ENCODE assay signal across 13 cellular contexts in the genomic region with DNA sequence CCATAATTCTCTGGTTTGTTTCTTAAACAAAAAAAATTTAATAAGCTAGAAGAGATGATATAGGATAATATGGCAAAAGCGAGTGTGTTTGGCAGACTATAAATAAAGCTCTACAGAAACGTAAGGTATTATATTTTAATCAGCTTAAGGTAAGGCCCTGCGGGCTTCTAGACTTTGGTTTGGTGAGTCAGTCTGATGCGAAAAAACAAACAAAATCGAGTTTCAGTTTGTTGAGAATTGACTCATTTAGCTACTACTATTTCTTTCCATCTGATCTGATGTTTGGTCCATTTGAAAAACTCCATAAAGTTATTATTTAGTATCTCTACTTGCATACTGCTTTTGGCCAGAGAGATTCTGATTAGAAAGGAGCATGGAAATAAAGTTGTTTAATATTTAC.
DNase-seq lines count a peak whose midpoint lies in the region; ATAC-seq and TF ChIP-seq lines count a peak whose summit lies in the region.
"Had no signal": no experiment of that assay in that cellular context is flagged by ENCODE, and none has a peak within 500 bp of the region (broad histone marks: within the 10 kb centered on the region; RNA-seq: fewer than 3 reads in every experiment).

No MANE protein-coding gene starts in this region.

- H3K9me3 ChIP-seq in RWPE2 (ENCODE audit: severe bottlenecking): no peaks in the 10 kb centered on the region
- H3K9me3 ChIP-seq: thoracic aorta had no signal

- no peaks in the 10 kb centered on the region for H3K9me3 Mint-ChIP-seq in activated CD8-positive, alpha-beta memory T cell treated with anti-CD3 and anti-CD28 coated beads, Interleukin-2, amount 10 ng/mL, durations not matched to agents 7 days and 5 days (ENCODE audit: low read depth)
- H3K9me3 Mint-ChIP-seq: T-cell had no signal

- peaks cover 22% of the 10 kb centered on the region for H3K4me1 ChIP-seq in RWPE2 (ENCODE audit: insufficient read depth, poor library complexity, severe bottlenecking)

- TF ChIP-seq CTCF in RWPE2 (IDR thresholded peaks at IDR 0.05; ENCODE audit: poor library complexity, severe bottlenecking) (no peak), retinal pigment epithelial cell (conservative IDR thresholded peaks at IDR 0.05; ENCODE audit: low read depth, low read length) (no peak), omental fat pad (IDR thresholded peaks at IDR 0.05) (no peak)

- no peaks in the 10 kb centered on the region for H3K27me3 ChIP-seq in RWPE2 (ENCODE audit: insufficient read depth, poor library complexity, severe bottlenecking)

- H3K4me3 ChIP-seq in RWPE2 (ENCODE audit: severe bottlenecking): no peak overlapping the region
- no peak overlapping the region for H3K4me3 ChIP-seq in retinal pigment epithelial cell (ENCODE audit: low read length)
- H3K4me3 ChIP-seq: lung, thoracic aorta had no signal

- H3K27ac ChIP-seq in RWPE2 (ENCODE audit: poor library complexity, severe bottlenecking): peak overlapping the region; percentile 26
- H3K27ac ChIP-seq: thoracic aorta had no signal

- H3K36me3 Mint-ChIP-seq in activated CD8-positive, alpha-beta memory T cell treated with anti-CD3 and anti-CD28 coated beads, Interleukin-2, amount 10 ng/mL, durations not matched to agents 7 days and 5 days: peaks cover 5% of the 10 kb centered on the region

- no peak for DNase-seq in activated CD8-positive, alpha-beta memory T cell treated with anti-CD3 and anti-CD28 coated beads, Interleukin-2, amount 10 ng/mL, durations not matched to agents 7 days and 5 days
- DNase-seq in activated CD8-positive, alpha-beta memory T cell treated with anti-CD3 and anti-CD28 coated beads for 24 hours: no peak
- DNase-seq in RWPE2 (ENCODE audit: low spot score): no peak
- peak; percentile 52 for DNase-seq in retinal pigment epithelial cell (ENCODE audit: low read depth)
- DNase-seq in omental fat pad (ENCODE audit: low spot score): no peak
- no peak for DNase-seq in NCI-H1105 treated with DMSO at 0.1 percent for 48 hours (lab: John Stamatoyannopoulos, UW)
- DNase-seq: foreskin melanocyte, MM.1S, T-cell had no signal

- CTCF ChIA-PET in activated CD8-positive, alpha-beta memory T cell treated with anti-CD3 and anti-CD28 coated beads, Interleukin-2, amount 10 ng/mL, durations not matched to agents 7 days and 5 days (lab: Charles Lee): interaction anchor here (0.8 kb wide), 1 partner anchor 43 kb away, joined by 3 read pairs; no protein-coding TSS in a partner anchor

- H3K27ac Mint-ChIP-seq in activated CD8-positive, alpha-beta memory T cell treated with anti-CD3 and anti-CD28 coated beads, Interleukin-2, amount 10 ng/mL, durations not matched to agents 7 days and 5 days: no peak overlapping the region

- peak; percentile 68 for ATAC-seq in activated CD8-positive, alpha-beta memory T cell treated with anti-CD3 and anti-CD28 coated beads, Interleukin-2, amount 10 ng/mL, durations not matched to agents 7 days and 5 days
- ATAC-seq in HG02678 (IDR thresholded peaks at IDR 0.05; ENCODE audit: unreplicated experiment): peak; percentile 38
- ATAC-seq in RWPE2 (ENCODE audit: low read depth): peak; percentile 76
- ATAC-seq in omental fat pad (ENCODE audit: low FRiP score): no peak
- no peak for ATAC-seq in HG02840 (IDR thresholded peaks at IDR 0.05; ENCODE audit: low FRiP score, unreplicated experiment)
- ATAC-seq: T-cell had no signal

- no peak overlapping the region for H3K4me3 Mint-ChIP-seq in activated CD8-positive, alpha-beta memory T cell treated with anti-CD3 and anti-CD28 coated beads, Interleukin-2, amount 10 ng/mL, durations not matched to agents 7 days and 5 days
- H3K4me3 Mint-ChIP-seq: T-cell had no signal

- H3K4me1 Mint-ChIP-seq in activated CD8-positive, alpha-beta memory T cell treated with anti-CD3 and anti-CD28 coated beads, Interleukin-2, amount 10 ng/mL, durations not matched to agents 7 days and 5 days: peaks cover 27% of the 10 kb centered on the region

- peaks cover 2% of the 10 kb centered on the region for H3K27me3 Mint-ChIP-seq in activated CD8-positive, alpha-beta memory T cell treated with anti-CD3 and anti-CD28 coated beads, Interleukin-2, amount 10 ng/mL, durations not matched to agents 7 days and 5 days
- H3K27me3 Mint-ChIP-seq: T-cell had no signal

- no peaks in the 10 kb centered on the region; the same call in 1 of the 2 replicates for H3K36me3 ChIP-seq in RWPE2 (ENCODE audit: low read depth)
- H3K36me3 ChIP-seq: thoracic aorta had no signal

Comparison
In these comparisons a context has a peak if more than half of its experiments do, and no peak if none do; other contexts are left out.
1. ATAC-seq: peak in activated CD8-positive, alpha-beta memory T cell treated with anti-CD3 and anti-CD28 coated beads, Interleukin-2, amount 10 ng/mL, durations not matched to agents 7 days and 5 days (single experiment), HG02678 (single experiment) and RWPE2 (single experiment); none in omental fat pad (single experiment) and HG02840 (single experiment).